Comparison of ENCODE assay signal across 17 cellular contexts in the genomic region with DNA sequence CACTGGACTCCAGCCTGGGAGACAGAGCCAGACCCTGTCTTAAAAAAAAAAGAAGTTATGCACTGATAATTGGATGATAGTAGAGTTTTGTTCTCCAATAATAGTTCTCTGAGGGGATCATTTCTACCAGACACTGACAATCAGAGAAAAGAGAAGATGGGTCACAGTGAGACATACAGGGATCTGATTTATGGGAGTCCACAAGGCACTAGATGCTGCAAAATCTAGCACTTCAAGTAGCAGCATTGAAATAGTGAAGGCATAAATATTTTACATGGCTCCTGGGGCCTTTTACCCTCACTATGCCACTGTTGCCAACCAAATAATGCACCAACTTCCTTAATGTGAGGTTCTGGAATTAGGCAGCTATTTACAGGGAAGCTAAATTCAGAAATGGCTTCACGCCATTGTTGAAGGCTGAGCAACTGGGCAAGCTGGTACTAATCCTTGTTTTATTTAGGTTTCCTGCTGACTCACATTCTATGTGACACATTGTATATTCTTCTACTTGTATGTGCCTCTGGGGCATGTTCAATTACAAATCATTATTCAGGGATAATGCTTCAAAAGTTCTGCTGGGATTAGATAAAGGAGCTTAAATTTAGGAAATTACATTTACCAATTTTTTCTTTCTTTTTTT. TPM values are rescaled to one million over a fixed set of nuclear protein-coding genes. Genes with fewer than 3 reads are reported as not detected.
DNase-seq lines count a peak whose midpoint lies in the region; ATAC-seq and TF ChIP-seq lines count a peak whose summit lies in the region.
"Had no signal": no experiment of that assay in that cellular context is flagged by ENCODE, and none has a peak within 500 bp of the region (broad histone marks: within the 10 kb centered on the region; RNA-seq: fewer than 3 reads in every experiment).

No MANE protein-coding gene starts in this region.

- no peaks in the 10 kb centered on the region for H4K20me1 ChIP-seq in SK-N-SH (ENCODE audit: insufficient read depth)

- no peaks in the 10 kb centered on the region for H3K79me2 ChIP-seq in SK-N-SH (ENCODE audit: insufficient read depth)

- DNase-seq in SK-N-SH (no peak), RPMI7951 (ENCODE audit: low read depth) (peak; percentile 76), fibroblast of mammary gland (ENCODE audit: low read depth) (peak; percentile 57), aorta (no peak), NCI-H2029 treated with DMSO at 0.1 percent for 48 hours (lab: John Stamatoyannopoulos, UW) (no peak)
- DNase-seq: activated CD4-positive, alpha-beta T cell treated with anti-CD3 and anti-CD28 coated beads for 36 hours; activated effector memory CD4-positive, alpha-beta T cell treated with Interleukin-2 at 50 U/mL for 16 hours; GDM1; heart right ventricle; NCI-H2227 treated with DMSO at 0.1 percent for 48 hours; pancreas; SIG-M5; stimulated activated CD4-positive, alpha-beta T cell treated with anti-CD3 and anti-CD28 coated beads, Interleukin-4, amount 100 ng/mL, for 1 hour; stimulated activated naive CD8-positive, alpha-beta T cell treated with anti-CD3 and anti-CD28 coated beads, Interleukin-15, amount 100 ng/mL, for 72 hours had no signal

- H3K27me3 ChIP-seq in SK-N-SH (ENCODE audit: insufficient read depth) (no peaks in the 10 kb centered on the region), aorta (ENCODE audit: control insufficient read depth in 1 of 2, insufficient read depth in 2 of 2, low read length in 1 of 2) (no peaks in the 10 kb centered on the region)
- H3K27me3 ChIP-seq: pancreas had no signal

- H3K4me1 ChIP-seq in SK-N-SH (ENCODE audit: control insufficient read depth in 1 of 2, insufficient read depth in 2 of 2, low read depth in 1 of 2, low read length in 1 of 2): peaks cover 0 to 22% of the 10 kb centered on the region in 2 experiments; a peak in 2 of 4 replicates
- peaks cover 0 to 2% of the 10 kb centered on the region in 2 donors for H3K4me1 ChIP-seq in aorta (ENCODE audit: control insufficient read depth in 1 of 2, insufficient read depth in 2 of 2, low read length in 2 of 2)
- H3K4me1 ChIP-seq: pancreas had no signal

- TF ChIP-seq CTCF in SK-N-SH (IDR thresholded peaks at IDR 0.05) (no peak), fibroblast of mammary gland (conservative IDR thresholded peaks at IDR 0.05; ENCODE audit: control insufficient read depth, insufficient read depth, low read depth, low read length) (no peak)

- TF ChIP-seq EP300 in SK-N-SH (IDR thresholded peaks at IDR 0.05; ENCODE audit: borderline replicate concordance in 1 of 2, low read depth in 1 of 2, low read length in 1 of 2): no peak

- WGBS in SK-N-SH (ENCODE audit: low lambda C conversion rate): 67% methylated on average over 1 of the region's 1 CpG
- 12 to 16% methylated on average over 1 of the region's 1 CpG for WGBS in aorta, 2 donors

- no peaks in the 10 kb centered on the region for H3K9me2 ChIP-seq in SK-N-SH

- H3K36me3 ChIP-seq in SK-N-SH (replicated peaks in 1 of 2; ENCODE audit: control insufficient read depth in 1 of 2, insufficient read depth in 2 of 2, low read length in 1 of 2) (no peaks in the 10 kb centered on the region), aorta (ENCODE audit: control insufficient read depth in 1 of 2, insufficient read depth in 2 of 2, low read length in 1 of 2) (no peaks in the 10 kb centered on the region)
- H3K36me3 ChIP-seq: heart right ventricle, pancreas had no signal

- H2AFZ ChIP-seq in SK-N-SH (ENCODE audit: low read depth): no peak overlapping the region

- no peak overlapping the region for H3K9ac ChIP-seq in SK-N-SH

- H3K9me3 ChIP-seq in SK-N-SH: no peaks in the 10 kb centered on the region; the same call in 1 of the 2 replicates
- H3K9me3 ChIP-seq in aorta (ENCODE audit: control insufficient read depth, low read length): no peaks in the 10 kb centered on the region
- H3K9me3 ChIP-seq: pancreas had no signal

- POLR2A ChIA-PET in SK-N-SH (lab: Yijun Ruan, JAX): no interaction called here

- CTCF ChIA-PET in SK-N-SH (lab: Yijun Ruan, JAX): interaction anchor here (0.6 to 0.7 kb wide), 2 partner anchors 34 to 529 kb away, joined by 3 read pairs; no protein-coding TSS in a partner anchor

- intact Hi-C loops in aorta (cut with DNase I): no loop called here

- no peak overlapping the region for H3K4me2 ChIP-seq in SK-N-SH

- H3F3A ChIP-seq in SK-N-SH (replicated peaks; ENCODE audit: insufficient read depth): no peaks in the 10 kb centered on the region

- peak; percentile 69 for ATAC-seq in SK-N-SH treated with all-trans-retinoic acid at 6 μM for 48 hours
- ATAC-seq in aorta (ENCODE audit: low FRiP score): no peak
- ATAC-seq in HG03159 (IDR thresholded peaks at IDR 0.05; ENCODE audit: unreplicated experiment): no peak
- no peak for ATAC-seq in GM19452 (IDR thresholded peaks at IDR 0.05; ENCODE audit: unreplicated experiment)
- ATAC-seq: activated CD4-positive, alpha-beta T cell treated with anti-CD3 and anti-CD28 coated beads for 36 hours; stimulated activated naive CD8-positive, alpha-beta T cell treated with anti-CD3 and anti-CD28 coated beads, Interleukin-15, amount 100 ng/mL, for 72 hours had no signal

- TF ChIP-seq RAD21 in SK-N-SH (IDR thresholded peaks at IDR 0.05; ENCODE audit: low read length): no peak

- H3K4me3 ChIP-seq in SK-N-SH (ENCODE audit: low read depth in 2 of 2, low read length in 1 of 2) (no peak overlapping the region), fibroblast of mammary gland (ENCODE audit: control insufficient read depth, low read depth, low read length) (no peak overlapping the region), aorta (ENCODE audit: low read length in 2 of 2) (no peak overlapping the region)
- H3K4me3 ChIP-seq: heart right ventricle, pancreas had no signal

- H3K27ac ChIP-seq in SK-N-SH (ENCODE audit: low read depth in 2 of 2, low read length in 1 of 2): no peak overlapping the region
- peak overlapping the region; percentile 36 to 67 for H3K27ac ChIP-seq in aorta (ENCODE audit: low read depth in 1 of 2, low read length in 2 of 2)
- H3K27ac ChIP-seq: pancreas had no signal

TF ChIP-seq in SK-N-SH treated with all-trans-retinoic acid at 6 μM for 48 hours, 23 proteins besides CTCF, POLR2A, EP300 and RAD21:
- no peak for TF ChIP-seq GLIS3 (CRISPR knock-in tag; IDR thresholded peaks at IDR 0.05)

TF ChIP-seq in SK-N-SH, 30 proteins besides CTCF, POLR2A, EP300 and RAD21:
- no peak for TF ChIP-seq RFX5 (IDR thresholded peaks at IDR 0.05; ENCODE audit: low read length)
- TF ChIP-seq, protein P1, sequence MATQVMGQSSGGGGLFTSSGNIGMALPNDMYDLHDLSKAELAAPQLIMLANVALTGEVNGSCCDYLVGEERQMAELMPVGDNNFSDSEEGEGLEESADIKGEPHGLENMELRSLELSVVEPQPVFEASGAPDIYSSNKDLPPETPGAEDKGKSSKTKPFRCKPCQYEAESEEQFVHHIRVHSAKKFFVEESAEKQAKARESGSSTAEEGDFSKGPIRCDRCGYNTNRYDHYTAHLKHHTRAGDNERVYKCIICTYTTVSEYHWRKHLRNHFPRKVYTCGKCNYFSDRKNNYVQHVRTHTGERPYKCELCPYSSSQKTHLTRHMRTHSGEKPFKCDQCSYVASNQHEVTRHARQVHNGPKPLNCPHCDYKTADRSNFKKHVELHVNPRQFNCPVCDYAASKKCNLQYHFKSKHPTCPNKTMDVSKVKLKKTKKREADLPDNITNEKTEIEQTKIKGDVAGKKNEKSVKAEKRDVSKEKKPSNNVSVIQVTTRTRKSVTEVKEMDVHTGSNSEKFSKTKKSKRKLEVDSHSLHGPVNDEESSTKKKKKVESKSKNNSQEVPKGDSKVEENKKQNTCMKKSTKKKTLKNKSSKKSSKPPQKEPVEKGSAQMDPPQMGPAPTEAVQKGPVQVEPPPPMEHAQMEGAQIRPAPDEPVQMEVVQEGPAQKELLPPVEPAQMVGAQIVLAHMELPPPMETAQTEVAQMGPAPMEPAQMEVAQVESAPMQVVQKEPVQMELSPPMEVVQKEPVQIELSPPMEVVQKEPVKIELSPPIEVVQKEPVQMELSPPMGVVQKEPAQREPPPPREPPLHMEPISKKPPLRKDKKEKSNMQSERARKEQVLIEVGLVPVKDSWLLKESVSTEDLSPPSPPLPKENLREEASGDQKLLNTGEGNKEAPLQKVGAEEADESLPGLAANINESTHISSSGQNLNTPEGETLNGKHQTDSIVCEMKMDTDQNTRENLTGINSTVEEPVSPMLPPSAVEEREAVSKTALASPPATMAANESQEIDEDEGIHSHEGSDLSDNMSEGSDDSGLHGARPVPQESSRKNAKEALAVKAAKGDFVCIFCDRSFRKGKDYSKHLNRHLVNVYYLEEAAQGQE (IDR thresholded peaks at IDR 0.05; ENCODE audit: low read depth, low read length): no peak
- TF ChIP-seq, protein P2, sequence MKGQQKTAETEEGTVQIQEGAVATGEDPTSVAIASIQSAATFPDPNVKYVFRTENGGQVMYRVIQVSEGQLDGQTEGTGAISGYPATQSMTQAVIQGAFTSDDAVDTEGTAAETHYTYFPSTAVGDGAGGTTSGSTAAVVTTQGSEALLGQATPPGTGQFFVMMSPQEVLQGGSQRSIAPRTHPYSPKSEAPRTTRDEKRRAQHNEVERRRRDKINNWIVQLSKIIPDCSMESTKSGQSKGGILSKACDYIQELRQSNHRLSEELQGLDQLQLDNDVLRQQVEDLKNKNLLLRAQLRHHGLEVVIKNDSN (IDR thresholded peaks at IDR 0.05; ENCODE audit: borderline replicate concordance, low read depth): no peak
- no peak for TF ChIP-seq SIN3A (IDR thresholded peaks at IDR 0.05; ENCODE audit: borderline replicate concordance, low read depth, low read length)
- TF ChIP-seq TEAD4 (IDR thresholded peaks at IDR 0.05; ENCODE audit: borderline replicate concordance, insufficient read depth): no peak
- TF ChIP-seq RXRA (IDR thresholded peaks at IDR 0.05; ENCODE audit: borderline replicate concordance, low read depth): no peak
- TF ChIP-seq MXI1 (IDR thresholded peaks at IDR 0.05; ENCODE audit: low read depth, low read length): no peak
- TF ChIP-seq FOXM1 (IDR thresholded peaks at IDR 0.05; ENCODE audit: low read depth): no peak
- no peak for TF ChIP-seq ELF1 (IDR thresholded peaks at IDR 0.05)
- no peak for TF ChIP-seq NFIC (IDR thresholded peaks at IDR 0.05; ENCODE audit: borderline replicate concordance)
- no peak for TF ChIP-seq EZH2phosphoT487 (IDR thresholded peaks at IDR 0.05; ENCODE audit: borderline replicate concordance, low read depth)
TF ChIP-seq in SK-N-SH: peak in this region for 0.

RNA-seq across cellular contexts. Expression of a gene that starts 38.2 kb away (rescaled TPM):
- polyA plus RNA-seq in SK-N-SH (2012; rRNA removed) (4.9 and 7.8 TPM in 2 replicates), aorta (1 to 10 TPM; 2.9 to 3.3 TPM)
- 3.2 and 5.2 TPM in 2 replicates for polyA plus RNA-seq in SK-N-SH (2012; cell fraction: cytosol; rRNA removed)
- 14.8 and 16.0 TPM in 2 replicates for polyA plus RNA-seq in SK-N-SH (2012; cell fraction: nucleus; rRNA removed)
- 2.8 and 3.2 TPM in 2 replicates for total RNA-seq in RPMI7951 (2014; rRNA removed; shearing (Covaris generic))
- 10 to 100 TPM; 10.5 to 11.4 TPM for total RNA-seq in aorta

RNA-seq across cellular contexts. Expression of a gene that starts 42.7 kb away (rescaled TPM):
- 26.6 and 34.3 TPM in 2 replicates for polyA plus RNA-seq in SK-N-SH (2012; rRNA removed)
- polyA plus RNA-seq in SK-N-SH (2012; cell fraction: cytosol; rRNA removed): 24.2 and 30.6 TPM in 2 replicates
- polyA plus RNA-seq in SK-N-SH (2012; cell fraction: nucleus; rRNA removed): 31.5 and 42.9 TPM in 2 replicates
- total RNA-seq in RPMI7951 (2014; rRNA removed; shearing (Covaris generic)): 108 and 121 TPM in 2 replicates
- 10 to 100 TPM; 51.5 to 59.0 TPM for total RNA-seq in aorta
- polyA plus RNA-seq in aorta: 10 to 100 TPM; 69.5 to 76.0 TPM

Comparison
In these comparisons a context has a peak if more than half of its experiments do, and no peak if none do; other contexts are left out.
1. DNase-seq: peak in RPMI7951 (single experiment) and fibroblast of mammary gland (single experiment); none in SK-N-SH (single experiment), aorta (0 of 2) and NCI-H2029 treated with DMSO at 0.1 percent for 48 hours (single experiment).
2. H3K27ac ChIP-seq: peak in aorta (2 of 2); none in SK-N-SH (0 of 2).